In the genomic region with DNA sequence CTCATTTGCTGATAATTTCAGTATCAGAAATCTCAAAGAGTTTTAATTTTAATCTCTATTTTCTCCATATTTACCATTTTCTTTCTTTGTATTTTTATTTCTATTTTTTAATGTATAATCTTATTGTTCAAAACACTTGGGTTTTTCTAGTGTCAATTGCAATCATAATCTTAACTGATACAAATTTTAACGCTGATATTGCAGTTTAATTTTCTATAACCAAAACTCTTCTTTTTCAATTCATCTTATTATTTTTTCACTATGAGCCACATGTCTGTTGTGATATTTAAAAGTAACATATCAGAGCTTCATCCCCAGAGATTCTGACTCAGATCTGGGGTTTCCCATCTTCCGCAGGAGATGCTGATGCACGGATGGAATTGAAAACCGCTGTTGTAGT, we compare ENCODE assay signal across 23 cellular contexts. TPM values are rescaled to one million over a fixed set of nuclear protein-coding genes. Genes with fewer than 3 reads are reported as not detected.
DNase-seq lines count a peak whose midpoint lies in the region; ATAC-seq, FAIRE-seq and TF ChIP-seq lines count a peak whose summit lies in the region.
"Had no signal": no experiment of that assay in that cellular context is flagged by ENCODE, and none has a peak within 500 bp of the region (broad histone marks: within the 10 kb centered on the region; RNA-seq: fewer than 3 reads in every experiment).

No MANE protein-coding gene starts in this region.

- no peaks in the 10 kb centered on the region for H3K79me2 ChIP-seq in K562 (ENCODE audit: control insufficient read depth, insufficient read depth, low read length)

- H3K9me3 ChIP-seq in K562 (replicated peaks; ENCODE audit: control insufficient read depth, insufficient read depth, low read depth, low read length) (no peaks in the 10 kb centered on the region), upper lobe of left lung (no peaks in the 10 kb centered on the region)
- H3K9me3 ChIP-seq: BE2C had no signal

- no TSS peak for BruUV-seq in K562 (replicated peaks; lab: Mats Ljungman, UMichigan)

- H2AFZ ChIP-seq in K562 (ENCODE audit: low read depth, low read length), result no peak overlapping the region

- no peak for TF ChIP-seq POLR2A in K562 (conservative IDR thresholded peaks at IDR 0.05)
- no peak for TF ChIP-seq POLR2A in upper lobe of left lung (IDR thresholded peaks at IDR 0.05)

- no peak for ATAC-seq in K562
- no peak for ATAC-seq in upper lobe of left lung (ENCODE audit: low FRiP score in 2 of 2)
- no peak for ATAC-seq in left cardiac atrium
- ATAC-seq: CD8-positive, alpha-beta T cell had no signal

- TF ChIP-seq EP300 in K562 (IDR thresholded peaks at IDR 0.05; ENCODE audit: low read length) (no peak), upper lobe of left lung (IDR thresholded peaks at IDR 0.05) (no peak)

- DNase-seq in ELR (ENCODE audit: low read depth) (peak; percentile 6), LHCN-M2 (ENCODE audit: low read depth) (peak; percentile 12), K562 (ENCODE audit: extremely low read depth in 1 of 4, low spot score in 3 of 4) (no peak), GM03348 (ENCODE audit: low spot score) (no peak), upper lobe of left lung (no peak), left cardiac atrium (no peak), iPS-NIHi7 (ENCODE audit: extremely low spot score) (no peak)
- DNase-seq: BE2C; CD8-positive, alpha-beta T cell; COR-L47; DMS153; DMS79 treated with DMSO at 0.1 percent for 48 hours; EL; GDM1; HCEC 1CT; HFFc6 had no signal

- H3K27me3 ChIP-seq in K562 (ENCODE audit: control insufficient read depth in 2 of 2, insufficient read depth in 2 of 2, low read length in 2 of 2) (no peaks in the 10 kb centered on the region), upper lobe of left lung (no peaks in the 10 kb centered on the region)
- H3K27me3 ChIP-seq: BE2C had no signal

- no peak for FAIRE-seq in K562 (lab: Jason Lieb, UNC)
- FAIRE-seq: A204.1, D721Med, GM18507 had no signal

- CTCF ChIA-PET in K562 (lab: Yijun Ruan, JAX; ENCODE audit: low intra/inter-chr PET ratio), result no interaction called here

- intact Hi-C loops in K562 (cut with micrococcal nuclease), result no loop called here
- intact Hi-C loops in left cardiac atrium (cut with DNase I), result no loop called here

- H3K4me2 ChIP-seq in K562 (ENCODE audit: insufficient read depth, low read length), result no peak overlapping the region

- 0% methylated on average over 4 of the region's 4 CpGs for WGBS in K562 (ENCODE audit: insufficient coverage, low coverage, missing lambda C conversion rate)
- 91 to 97% methylated on average over 4 of the region's 4 CpGs for WGBS in upper lobe of left lung, 2 donors

- no peak for TF ChIP-seq RAD21 in K562 (CRISPR knock-in tag; conservative IDR thresholded peaks at IDR 0.05 in 1 of 2, IDR thresholded peaks at IDR 0.05 in 1 of 2)

- no peaks in the 10 kb centered on the region for H3K4me1 ChIP-seq in K562 (replicated peaks in 1 of 2; ENCODE audit: control insufficient read depth in 2 of 2, insufficient read depth in 2 of 2, low read length in 2 of 2)
- H3K4me1 ChIP-seq in upper lobe of left lung, result no peaks in the 10 kb centered on the region
- H3K4me1 ChIP-seq: BE2C had no signal

- no peak overlapping the region for H3K9ac ChIP-seq in K562 (ENCODE audit: insufficient read depth in 1 of 2, low read depth in 2 of 2, low read length in 2 of 2)

- H3K9me1 ChIP-seq in K562 (ENCODE audit: control insufficient read depth, insufficient read depth, low read length), result no peaks in the 10 kb centered on the region

- TF ChIP-seq CTCF in K562 (IDR thresholded peaks at IDR 0.05 in 2 of 3, conservative IDR thresholded peaks at IDR 0.05 in 1 of 3; ENCODE audit: insufficient read depth in 2 of 3, low read depth in 1 of 3, low read length in 3 of 3), result no peak
- TF ChIP-seq CTCF in upper lobe of left lung (IDR thresholded peaks at IDR 0.05), result no peak

- no peaks in the 10 kb centered on the region for H3K36me3 ChIP-seq in K562 (ENCODE audit: control insufficient read depth, insufficient read depth, low read length)
- no peaks in the 10 kb centered on the region for H3K36me3 ChIP-seq in upper lobe of left lung
- H3K36me3 ChIP-seq: BE2C had no signal

- H3K27ac ChIP-seq in K562 (ENCODE audit: extremely low read depth, low read depth, low read length) (no peak overlapping the region), upper lobe of left lung (no peak overlapping the region)

- POLR2A ChIA-PET in K562 (lab: Yijun Ruan, JAX), result no interaction called here

- in situ Hi-C loops in K562 (cut with MboI), result no loop called here

- no peaks in the 10 kb centered on the region for H4K20me1 ChIP-seq in K562 (replicated peaks; ENCODE audit: control insufficient read depth, insufficient read depth, low read length)

- H3K4me3 ChIP-seq in K562 (no peak overlapping the region), upper lobe of left lung (no peak overlapping the region)

TF ChIP-seq in K562, 482 proteins besides CTCF, POLR2A, EP300 and RAD21 (continues in another document):
- TF ChIP-seq DACH1 (IDR thresholded peaks at IDR 0.05; ENCODE audit: partially characterized antibody) (no peak), FOXJ2 (tag; IDR thresholded peaks at IDR 0.05) (no peak), NELFE (IDR thresholded peaks at IDR 0.05; ENCODE audit: insufficient read depth, insufficient read length) (no peak), TCF7 (IDR thresholded peaks at IDR 0.05; ENCODE audit: borderline replicate concordance) (no peak), NFXL1 (CRISPR knock-in tag; IDR thresholded peaks at IDR 0.05) (no peak), ZNF785 (CRISPR knock-in tag; IDR thresholded peaks at IDR 0.05) (no peak), FOSL1 (tag; conservative IDR thresholded peaks at IDR 0.05) (no peak), JUNB (CRISPR knock-in tag; conservative IDR thresholded peaks at IDR 0.05) (no peak)
- TF ChIP-seq, protein P1, sequence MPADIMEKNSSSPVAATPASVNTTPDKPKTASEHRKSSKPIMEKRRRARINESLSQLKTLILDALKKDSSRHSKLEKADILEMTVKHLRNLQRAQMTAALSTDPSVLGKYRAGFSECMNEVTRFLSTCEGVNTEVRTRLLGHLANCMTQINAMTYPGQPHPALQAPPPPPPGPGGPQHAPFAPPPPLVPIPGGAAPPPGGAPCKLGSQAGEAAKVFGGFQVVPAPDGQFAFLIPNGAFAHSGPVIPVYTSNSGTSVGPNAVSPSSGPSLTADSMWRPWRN (IDR thresholded peaks at IDR 0.05; ENCODE audit: low read depth), result no peak
- TF ChIP-seq, protein P2, sequence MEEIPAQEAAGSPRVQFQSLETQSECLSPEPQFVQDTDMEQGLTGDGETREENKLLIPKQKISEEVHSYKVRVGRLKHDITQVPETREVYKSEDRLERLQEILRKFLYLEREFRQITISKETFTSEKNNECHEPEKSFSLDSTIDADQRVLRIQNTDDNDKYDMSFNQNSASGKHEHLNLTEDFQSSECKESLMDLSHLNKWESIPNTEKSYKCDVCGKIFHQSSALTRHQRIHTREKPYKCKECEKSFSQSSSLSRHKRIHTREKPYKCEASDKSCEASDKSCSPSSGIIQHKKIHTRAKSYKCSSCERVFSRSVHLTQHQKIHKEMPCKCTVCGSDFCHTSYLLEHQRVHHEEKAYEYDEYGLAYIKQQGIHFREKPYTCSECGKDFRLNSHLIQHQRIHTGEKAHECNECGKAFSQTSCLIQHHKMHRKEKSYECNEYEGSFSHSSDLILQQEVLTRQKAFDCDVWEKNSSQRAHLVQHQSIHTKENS (CRISPR knock-in tag; IDR thresholded peaks at IDR 0.05), result no peak
- TF ChIP-seq, protein P3, sequence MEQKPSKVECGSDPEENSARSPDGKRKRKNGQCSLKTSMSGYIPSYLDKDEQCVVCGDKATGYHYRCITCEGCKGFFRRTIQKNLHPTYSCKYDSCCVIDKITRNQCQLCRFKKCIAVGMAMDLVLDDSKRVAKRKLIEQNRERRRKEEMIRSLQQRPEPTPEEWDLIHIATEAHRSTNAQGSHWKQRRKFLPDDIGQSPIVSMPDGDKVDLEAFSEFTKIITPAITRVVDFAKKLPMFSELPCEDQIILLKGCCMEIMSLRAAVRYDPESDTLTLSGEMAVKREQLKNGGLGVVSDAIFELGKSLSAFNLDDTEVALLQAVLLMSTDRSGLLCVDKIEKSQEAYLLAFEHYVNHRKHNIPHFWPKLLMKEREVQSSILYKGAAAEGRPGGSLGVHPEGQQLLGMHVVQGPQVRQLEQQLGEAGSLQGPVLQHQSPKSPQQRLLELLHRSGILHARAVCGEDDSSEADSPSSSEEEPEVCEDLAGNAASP (IDR thresholded peaks at IDR 0.05), result no peak

RNA-seq across cellular contexts. Expression of a gene that starts 16.2 kb away (rescaled TPM):
- total RNA-seq in LHCN-M2 (2014; rRNA removed), result not detected in 2 replicates
- polyA plus RNA-seq in LHCN-M2 (2012), result not detected
- not detected in 2 replicates for total RNA-seq in K562 (2011; cell fraction: chromatin; rRNA removed; ENCODE audit: low replicate concordance)
- total RNA-seq in K562 (2011; cell fraction: nucleolus; rRNA removed), result not detected in 2 replicates
- not detected in 2 replicates for total RNA-seq in K562 (2011; cell fraction: nucleoplasm; rRNA removed)
- total RNA-seq in K562 (2014; rRNA removed), result not detected in 2 replicates
- not detected in 2 replicates for total RNA-seq in K562 (2014; rRNA removed; fragmentation: Illumina TruSeq; extraction: Trizol)
- not detected in 2 replicates for total RNA-seq in K562 (2015; rRNA removed; fragmentation: Illumina TruSeq; extraction: Trizol)
- not detected in 2 replicates for total RNA-seq in K562 (2021)
- polyA plus RNA-seq in K562 (2011; rRNA removed), result not detected in 2 replicates
- not detected in 2 replicates for polyA plus RNA-seq in K562 (2011; cell fraction: cytosol; rRNA removed)
- not detected in 2 replicates for polyA plus RNA-seq in K562 (2011; cell fraction: nucleus; rRNA removed)
- not detected in 2 replicates for polyA plus RNA-seq in K562 (2012)
- not detected in 2 replicates for polyA plus RNA-seq in K562 (2014; fragmentation: Illumina TruSeq; extraction: Trizol)
- polyA plus RNA-seq in K562 (2014; fragmentation: Nextera tagmentation; extraction: Ambion mirVana), result not detected
- not detected in 2 replicates for polyA plus RNA-seq in K562 (2014; rRNA removed)
- polyA minus RNA-seq in K562 (2011; rRNA and poly(A)+ RNA removed), result not detected in 2 replicates
- polyA minus RNA-seq in K562 (2011; cell fraction: cytosol; rRNA and poly(A)+ RNA removed), result not detected in 2 replicates
- polyA minus RNA-seq in K562 (2011; cell fraction: nucleus; rRNA and poly(A)+ RNA removed), result not detected in 2 replicates
- not detected for total RNA-seq in upper lobe of left lung
- not detected for total RNA-seq in left cardiac atrium
- total RNA-seq: CD8-positive, alpha-beta T cell; H4; HFFc6; HT-29 had no signal
- polyA plus RNA-seq: AG04450, CD14-positive monocyte had no signal

Comparison
In these comparisons a context has a peak if more than half of its experiments do, and no peak if none do; other contexts are left out.
1. DNase-seq: peak in ELR (single experiment) and LHCN-M2 (single experiment); none in K562 (0 of 4), GM03348 (single experiment), upper lobe of left lung (0 of 2), left cardiac atrium (single experiment) and iPS-NIHi7 (single experiment).